In genomic region chr15:57866149-57866736, GRCh38 we compare ENCODE assay signal across 7 cellular contexts.
DNase-seq lines count a peak whose midpoint lies in the region; ATAC-seq and TF ChIP-seq lines count a peak whose summit lies in the region.

No MANE protein-coding gene starts in this region.

- H3K4me3 ChIP-seq in GM06990 (replicated peaks; ENCODE audit: low read depth, low read length) (no peak overlapping the region), adipocyte (ENCODE audit: low read length) (no peak overlapping the region)

- DNase-seq in GM06990 (ENCODE audit: extremely low read depth, insufficient read length) = no peak
- peak; percentile 78 for DNase-seq in KBM-7
- peak; percentile 59 for DNase-seq in SK-N-DZ (ENCODE audit: low spot score)
- DNase-seq in adipocyte (ENCODE audit: low read depth) = peak; percentile 68
- peak; percentile 41 for DNase-seq in iPS DF 4.7 (ENCODE audit: extremely low read depth, low spot score)
- DNase-seq in stimulated activated CD4-positive, alpha-beta T cell treated with anti-CD3 and anti-CD28 coated beads, Interleukin-2, amount 100 ng/mL, for 24 hours = peak; percentile 63 to 74

- H3K27me3 ChIP-seq in GM06990 (replicated peaks; ENCODE audit: control insufficient read depth, insufficient read depth, low read length) = no peaks in the 10 kb centered on the region; the same call in 1 of the 2 replicates
- H3K27me3 ChIP-seq in adipocyte (replicated peaks; ENCODE audit: control insufficient read depth, insufficient read depth, low read length) = peaks cover 6% of the 10 kb centered on the region

- H3K9ac ChIP-seq in adipocyte (ENCODE audit: low read length) = no peak overlapping the region

- peak; percentile 94 for TF ChIP-seq CTCF in GM06990 (IDR thresholded peaks at IDR 0.05; ENCODE audit: insufficient read depth, low read length, poor library complexity, severe bottlenecking)

- in situ Hi-C loops in KBM-7 (cut with MboI; ENCODE audit: low pct_unique_long_range_greater_than_20kb, low sequenced_read_pairs) = no loop called here

- H3K9me3 ChIP-seq in adipocyte (ENCODE audit: control insufficient read depth, low read length) = no peaks in the 10 kb centered on the region

- no peak for ATAC-seq in HG03108 (IDR thresholded peaks at IDR 0.05; ENCODE audit: unreplicated experiment)

- H3K36me3 ChIP-seq in GM06990 (ENCODE audit: control insufficient read depth, insufficient read depth, low read length) (no peaks in the 10 kb centered on the region), adipocyte (ENCODE audit: control insufficient read depth, insufficient read depth, low read length, severe bottlenecking) (no peaks in the 10 kb centered on the region)

- H3K4me1 ChIP-seq in adipocyte (ENCODE audit: control insufficient read depth, insufficient read depth, low read length) = no peaks in the 10 kb centered on the region
